1 cellular context compared by ENCODE assay signal in genomic region chr5:114362977-114363721, GRCh38.
TF ChIP-seq lines count a peak whose summit lies in the region.

No MANE protein-coding gene starts in this region.

TF ChIP-seq in SK-N-SH, 30 proteins besides CTCF, POLR2A, EP300 and RAD21 (continued from another document):
- no peak for TF ChIP-seq ZBTB33 (IDR thresholded peaks at IDR 0.05; ENCODE audit: borderline replicate concordance, low read depth)
- TF ChIP-seq PBX3 (IDR thresholded peaks at IDR 0.05) = no peak
- TF ChIP-seq USF1 (IDR thresholded peaks at IDR 0.05; ENCODE audit: borderline replicate concordance, low read depth) = no peak
- TF ChIP-seq GABPA (IDR thresholded peaks at IDR 0.05; ENCODE audit: low read depth) = no peak
- TF ChIP-seq SIN3A (IDR thresholded peaks at IDR 0.05; ENCODE audit: borderline replicate concordance, low read depth, low read length) = no peak
- TF ChIP-seq MXI1 (IDR thresholded peaks at IDR 0.05; ENCODE audit: low read depth, low read length) = no peak
- TF ChIP-seq NRF1 (IDR thresholded peaks at IDR 0.05; ENCODE audit: low read depth, low read length) = no peak
- no peak for TF ChIP-seq YY1 (IDR thresholded peaks at IDR 0.05; ENCODE audit: low read depth)
- no peak for TF ChIP-seq TEAD4 (IDR thresholded peaks at IDR 0.05; ENCODE audit: borderline replicate concordance, insufficient read depth)
- TF ChIP-seq POLR2AphosphoS5 (IDR thresholded peaks at IDR 0.05; ENCODE audit: low read depth, low read length) = no peak
- no peak for TF ChIP-seq MEF2A (IDR thresholded peaks at IDR 0.05; ENCODE audit: borderline replicate concordance, low read depth)
- TF ChIP-seq TCF12 (IDR thresholded peaks at IDR 0.05) = no peak
- TF ChIP-seq FOSL2 (IDR thresholded peaks at IDR 0.05; ENCODE audit: borderline replicate concordance, low read depth) = no peak
- TF ChIP-seq EZH2phosphoT487 (IDR thresholded peaks at IDR 0.05; ENCODE audit: borderline replicate concordance, low read depth) = no peak
TF ChIP-seq in SK-N-SH: peak in this region for 0.
